ENCODE assay signal across 18 cellular contexts in the genomic region with DNA sequence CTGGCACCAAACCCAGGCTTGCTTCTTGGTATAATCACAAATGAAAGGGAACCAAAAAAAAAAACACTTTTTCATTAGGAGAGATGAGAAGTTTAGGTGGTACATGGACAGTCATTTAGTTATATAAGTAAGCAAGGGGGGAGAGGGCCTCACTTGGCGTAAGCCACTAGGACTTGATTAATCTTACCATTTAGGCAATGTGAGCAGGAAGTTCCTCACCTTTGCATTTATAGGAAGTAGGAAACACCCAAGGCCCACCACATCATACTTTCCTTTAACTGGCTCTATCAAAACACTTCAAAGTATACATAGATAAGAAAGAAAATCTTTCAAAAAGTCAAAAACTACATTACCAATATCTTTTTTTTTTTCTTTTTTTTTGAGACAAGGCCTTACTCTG. TPM values are rescaled to one million over a fixed set of nuclear protein-coding genes. Genes with fewer than 3 reads are reported as not detected.
DNase-seq lines count a peak whose midpoint lies in the region; ATAC-seq and TF ChIP-seq lines count a peak whose summit lies in the region.
"Had no signal": no experiment of that assay in that cellular context is flagged by ENCODE, and none has a peak within 500 bp of the region (broad histone marks: within the 10 kb centered on the region; RNA-seq: fewer than 3 reads in every experiment).

No MANE protein-coding gene starts in this region.

- CTCF ChIA-PET in activated CD8-positive, alpha-beta T cell treated with anti-CD3 and anti-CD28 coated beads for 36 hours (lab: Charles Lee) = no interaction called here

- no peaks in the 10 kb centered on the region for H3K27me3 ChIP-seq in effector memory CD4-positive, alpha-beta T cell (replicated peaks; ENCODE audit: control insufficient read depth, insufficient read depth, low read length, poor library complexity, severe bottlenecking)
- H3K27me3 ChIP-seq in ovary = no peaks in the 10 kb centered on the region
- no peaks in the 10 kb centered on the region for H3K27me3 ChIP-seq in WERI-Rb-1 (ENCODE audit: insufficient read depth, low read depth, severe bottlenecking)
- H3K27me3 ChIP-seq: dorsolateral prefrontal cortex, upper lobe of right lung had no signal

- H3K27me3 Mint-ChIP-seq in activated CD8-positive, alpha-beta T cell treated with anti-CD3 and anti-CD28 coated beads for 36 hours = no peaks in the 10 kb centered on the region
- no peaks in the 10 kb centered on the region for H3K27me3 Mint-ChIP-seq in stimulated activated naive CD8-positive, alpha-beta T cell treated with anti-CD3 and anti-CD28 coated beads, Interleukin-15, amount 100 ng/mL, for 72 hours
- H3K27me3 Mint-ChIP-seq: brain had no signal

- POLR2A ChIA-PET in activated CD8-positive, alpha-beta T cell treated with anti-CD3 and anti-CD28 coated beads for 36 hours (lab: Charles Lee) = interaction anchor here (0.7 to 9.2 kb wide), 3 partner anchors 11 to 49 kb away, joined by 3 to 113 read pairs (median 7); partner anchors contain the start of gene DGLUCY

- 92 to 98% (median 96%) methylated on average over 1 of the region's 1 CpG for WGBS in ovary, 3 donors

- peak overlapping the region; percentile 15 for H3K4me3 Mint-ChIP-seq in activated CD8-positive, alpha-beta T cell treated with anti-CD3 and anti-CD28 coated beads for 36 hours
- peak overlapping the region; percentile 32 to 55 for H3K4me3 Mint-ChIP-seq in stimulated activated naive CD8-positive, alpha-beta T cell treated with anti-CD3 and anti-CD28 coated beads, Interleukin-15, amount 100 ng/mL, for 72 hours
- H3K4me3 Mint-ChIP-seq: brain had no signal

- peaks cover 9% of the 10 kb centered on the region for H3K9me3 Mint-ChIP-seq in activated CD8-positive, alpha-beta T cell treated with anti-CD3 and anti-CD28 coated beads for 36 hours
- H3K9me3 Mint-ChIP-seq in stimulated activated naive CD8-positive, alpha-beta T cell treated with anti-CD3 and anti-CD28 coated beads, Interleukin-15, amount 100 ng/mL, for 72 hours = peaks cover 0 to 6% of the 10 kb centered on the region in 2 donors

- no peaks in the 10 kb centered on the region for H3K9me3 ChIP-seq in effector memory CD4-positive, alpha-beta T cell (ENCODE audit: control insufficient read depth, low read length)
- no peaks in the 10 kb centered on the region for H3K9me3 ChIP-seq in ovary
- no peaks in the 10 kb centered on the region for H3K9me3 ChIP-seq in WERI-Rb-1 (ENCODE audit: severe bottlenecking)
- H3K9me3 ChIP-seq: psoas muscle, upper lobe of right lung had no signal

- H3K4me1 ChIP-seq in effector memory CD4-positive, alpha-beta T cell (ENCODE audit: control insufficient read depth, insufficient read depth, low read length, poor library complexity, severe bottlenecking) = peaks cover 49% of the 10 kb centered on the region
- H3K4me1 ChIP-seq in ovary (ENCODE audit: insufficient read depth) = no peaks in the 10 kb centered on the region
- H3K4me1 ChIP-seq: psoas muscle had no signal

- intact Hi-C loops in activated CD8-positive, alpha-beta T cell treated with anti-CD3 and anti-CD28 coated beads for 36 hours (cut with micrococcal nuclease) = no loop called here
- intact Hi-C loops in ovary (cut with DNase I) = loop anchor here in 1 of 4 donors (10.0 kb wide), 1 partner anchor 98 kb away; no protein-coding TSS in a partner anchor

- peak; percentile 37 for DNase-seq in stimulated activated CD4-positive, alpha-beta T cell treated with anti-CD3 and anti-CD28 coated beads, Interleukin-15, amount 100 ng/mL, for 24 hours
- no peak for DNase-seq in stimulated activated CD4-positive, alpha-beta T cell treated with anti-CD3 and anti-CD28 coated beads, Interleukin-4, amount 100 ng/mL, for 1 hour
- peak; percentile 81 for DNase-seq in activated CD8-positive, alpha-beta T cell treated with anti-CD3 and anti-CD28 coated beads for 36 hours
- DNase-seq in effector memory CD4-positive, alpha-beta T cell = no peak
- peak; percentile 26 to 55 for DNase-seq in stimulated activated naive CD8-positive, alpha-beta T cell treated with anti-CD3 and anti-CD28 coated beads, Interleukin-15, amount 100 ng/mL, for 72 hours
- no peak for DNase-seq in ovary
- no peak for DNase-seq in WERI-Rb-1
- no peak for DNase-seq in left lobe of liver (ENCODE audit: low spot score)
- DNase-seq: DMS 273 treated with DMSO at 0.1 percent for 48 hours, dorsolateral prefrontal cortex, hippocampal formation, left colon, NCI-H1105 treated with DMSO at 0.1 percent for 48 hours, NCI-H345, psoas muscle, SIG-M5, upper lobe of right lung had no signal

- no peaks in the 10 kb centered on the region for H3K36me3 ChIP-seq in effector memory CD4-positive, alpha-beta T cell (ENCODE audit: control insufficient read depth, insufficient read depth, low read length)
- no peaks in the 10 kb centered on the region for H3K36me3 ChIP-seq in ovary
- H3K36me3 ChIP-seq in WERI-Rb-1 = no peaks in the 10 kb centered on the region
- H3K36me3 ChIP-seq: upper lobe of right lung had no signal

- TF ChIP-seq EP300 in ovary (IDR thresholded peaks at IDR 0.05) = no peak

- peaks cover 8% of the 10 kb centered on the region for H3K36me3 Mint-ChIP-seq in activated CD8-positive, alpha-beta T cell treated with anti-CD3 and anti-CD28 coated beads for 36 hours (ENCODE audit: low read depth)

- H3K4me3 ChIP-seq in effector memory CD4-positive, alpha-beta T cell (ENCODE audit: insufficient read depth, low read depth, low read length, poor library complexity, severe bottlenecking) = no peak overlapping the region
- H3K4me3 ChIP-seq in ovary (no peak overlapping the region), WERI-Rb-1 (ENCODE audit: low read depth, low read length) (no peak overlapping the region)
- H3K4me3 ChIP-seq: dorsolateral prefrontal cortex, psoas muscle, upper lobe of right lung had no signal

- no peak for TF ChIP-seq POLR2A in ovary (IDR thresholded peaks at IDR 0.05)

- peak overlapping the region; percentile 52 for H3K27ac ChIP-seq in effector memory CD4-positive, alpha-beta T cell (ENCODE audit: insufficient read depth, low read length, poor library complexity, severe bottlenecking)
- H3K27ac ChIP-seq in ovary (no peak overlapping the region), WERI-Rb-1 (no peak overlapping the region)
- H3K27ac ChIP-seq: dorsolateral prefrontal cortex, psoas muscle, upper lobe of right lung had no signal

- peak; percentile 52 for ATAC-seq in activated CD8-positive, alpha-beta T cell treated with anti-CD3 and anti-CD28 coated beads for 36 hours
- ATAC-seq in stimulated activated naive CD8-positive, alpha-beta T cell treated with anti-CD3 and anti-CD28 coated beads, Interleukin-15, amount 100 ng/mL, for 72 hours = peak; percentile 66
- ATAC-seq in left lobe of liver = no peak
- ATAC-seq: left colon, psoas muscle, upper lobe of right lung had no signal

- peak overlapping the region; percentile 95 for H3K27ac Mint-ChIP-seq in activated CD8-positive, alpha-beta T cell treated with anti-CD3 and anti-CD28 coated beads for 36 hours
- peak overlapping the region; percentile 97 to 98 for H3K27ac Mint-ChIP-seq in stimulated activated naive CD8-positive, alpha-beta T cell treated with anti-CD3 and anti-CD28 coated beads, Interleukin-15, amount 100 ng/mL, for 72 hours
- H3K27ac Mint-ChIP-seq: brain had no signal

- peaks cover 63% of the 10 kb centered on the region for H3K4me1 Mint-ChIP-seq in activated CD8-positive, alpha-beta T cell treated with anti-CD3 and anti-CD28 coated beads for 36 hours (ENCODE audit: low read depth)
- H3K4me1 Mint-ChIP-seq in stimulated activated naive CD8-positive, alpha-beta T cell treated with anti-CD3 and anti-CD28 coated beads, Interleukin-15, amount 100 ng/mL, for 72 hours = peaks cover 76% of the 10 kb centered on the region
- H3K4me1 Mint-ChIP-seq: brain had no signal

- TF ChIP-seq CTCF in activated CD8-positive, alpha-beta T cell treated with anti-CD3 and anti-CD28 coated beads for 36 hours (IDR thresholded peaks at IDR 0.05) = no peak
- TF ChIP-seq CTCF in ovary (IDR thresholded peaks at IDR 0.05) (no peak), WERI-Rb-1 (IDR thresholded peaks at IDR 0.05; ENCODE audit: low read depth, low read length) (no peak)

RNA-seq across cellular contexts. Expression of gene RPS6KA5, which starts 6.7 kb away (rescaled TPM):
- total RNA-seq in activated CD8-positive, alpha-beta T cell treated with anti-CD3 and anti-CD28 coated beads for 36 hours = 10 to 100 TPM; 12.8 to 12.9 TPM
- 10 to 100 TPM in 4 of 7 donors, 1 to 10 TPM in 3; 6.7 to 19.0 (median 10.3) TPM for total RNA-seq in ovary
- polyA plus RNA-seq in ovary = 1 to 10 TPM; 3.8 to 5.2 TPM
- 1.4 TPM for total RNA-seq in left lobe of liver

RNA-seq across cellular contexts. Expression of gene DGLUCY, which starts 46.7 kb away (rescaled TPM):
- 10 to 100 TPM; 52.3 to 59.3 TPM for total RNA-seq in activated CD8-positive, alpha-beta T cell treated with anti-CD3 and anti-CD28 coated beads for 36 hours
- total RNA-seq in ovary (10 to 100 TPM; 17.9 to 52.2 (median 39.3) TPM), left lobe of liver (53.1 TPM)
- 10 to 100 TPM; 24.1 to 73.3 TPM for polyA plus RNA-seq in ovary

Comparison
In these comparisons a context has a peak if more than half of its experiments do, and no peak if none do; other contexts are left out.
1. DNase-seq: peak in stimulated activated CD4-positive, alpha-beta T cell treated with anti-CD3 and anti-CD28 coated beads, Interleukin-15, amount 100 ng/mL, for 24 hours (single experiment), activated CD8-positive, alpha-beta T cell treated with anti-CD3 and anti-CD28 coated beads for 36 hours (single experiment) and stimulated activated naive CD8-positive, alpha-beta T cell treated with anti-CD3 and anti-CD28 coated beads, Interleukin-15, amount 100 ng/mL, for 72 hours (2 of 2); none in stimulated activated CD4-positive, alpha-beta T cell treated with anti-CD3 and anti-CD28 coated beads, Interleukin-4, amount 100 ng/mL, for 1 hour (single experiment), effector memory CD4-positive, alpha-beta T cell (0 of 3), ovary (0 of 5), WERI-Rb-1 (single experiment) and left lobe of liver (single experiment).